32 cellular contexts compared by ENCODE assay signal in genomic region chr17:78952706-78953105, GRCh38. TPM values are rescaled to one million over a fixed set of nuclear protein-coding genes. Genes with fewer than 3 reads are reported as not detected.
DNase-seq lines count a peak whose midpoint lies in the region; ATAC-seq, FAIRE-seq and TF ChIP-seq lines count a peak whose summit lies in the region.
"Had no signal": no experiment of that assay in that cellular context is flagged by ENCODE, and none has a peak within 500 bp of the region (broad histone marks: within the 10 kb centered on the region; RNA-seq: fewer than 3 reads in every experiment).

No MANE protein-coding gene starts in this region.

- H3K4me1 ChIP-seq in right atrium auricular region (peaks cover 0 to 10% of the 10 kb centered on the region in 2 donors), HepG2 (ENCODE audit: insufficient read depth, low read length) (peaks cover 30% of the 10 kb centered on the region), trophoblast cell (ENCODE audit: control insufficient read depth in 1 of 2, insufficient read depth in 2 of 2, low read length in 2 of 2) (peaks cover 17 to 20% of the 10 kb centered on the region in 2 experiments), mesendoderm (ENCODE audit: control insufficient read depth, low read depth, low read length) (no peaks in the 10 kb centered on the region)
- H3K4me1 ChIP-seq: upper lobe of right lung had no signal

- no peak for DNase-seq in Right ventricle myocardium superior
- DNase-seq in right atrium auricular region (ENCODE audit: low spot score): no peak
- no peak for DNase-seq in HepG2 (ENCODE audit: low spot score)
- DNase-seq in trophoblast cell: no peak
- DNase-seq in mesendoderm: no peak
- DNase-seq in GM10248 (ENCODE audit: extremely low spot score): no peak
- DNase-seq: 8988T; activated CD4-positive, alpha-beta T cell treated with anti-CD3 and anti-CD28 coated beads for 48 hours; activated T-cell treated with anti-CD3 and anti-CD28 coated beads, Interleukin-2, amount 50 U/mL, for 24 hours; CD4-positive, alpha-beta T cell; cerebellar nuclear complex; EL; HFFc6; NCI-H1048; NCI-H187 treated with DMSO at 0.1 percent for 48 hours; NCI-H524; NK-92 treated with Interleukin-12 subunit alpha and Interleukin-12 subunit beta, amount 100 ng/mL, for 24 hours; nucleus accumbens; PC-9; SIG-M5; stimulated activated CD4-positive, alpha-beta T cell treated with anti-CD3 and anti-CD28 coated beads, Interleukin-1b, Interleukin-23, amount 100 ng/mL, for 48 hours; stimulated activated CD8-positive, alpha-beta memory T cell treated with anti-CD3 and anti-CD28 coated beads, Interleukin-4, amount 100 ng/mL, for 48 hours; SW 1271; T-helper 9 cell; upper lobe of right lung had no signal

- peaks cover 12% of the 10 kb centered on the region for H3K79me1 ChIP-seq in trophoblast cell (ENCODE audit: low read length)
- no peaks in the 10 kb centered on the region for H3K79me1 ChIP-seq in mesendoderm (ENCODE audit: low read length)

- WGBS in HepG2 (ENCODE audit: low lambda C conversion rate): 36% methylated on average over 9 of the region's 10 CpGs
- no CpG with 5 or more reads among the region's 10 CpGs for WGBS in trophoblast cell (ENCODE audit: extremely low coverage, insufficient coverage, insufficient read length)
- WGBS in mesendoderm (ENCODE audit: extremely low coverage, insufficient coverage, low lambda C conversion rate): no CpG with 5 or more reads among the region's 10 CpGs

- H3K18ac ChIP-seq in trophoblast cell (ENCODE audit: low read length) (no peak overlapping the region), mesendoderm (ENCODE audit: low read length) (no peak overlapping the region)

- in situ Hi-C loops in HepG2 (cut with HindIII; ENCODE audit: extremely low pct_ligation_motif_present, low pct_unique_long_range_greater_than_20kb): no loop called here

- no peak for FAIRE-seq in HepG2 (lab: Jason Lieb, UNC)
- FAIRE-seq: GM12891, keratinocyte had no signal

- intact Hi-C loops in Right ventricle myocardium superior (cut with DNase I) (no loop called here), HepG2 (cut with micrococcal nuclease; ENCODE audit: unreplicated experiment) (no loop called here)

- H3K4me3 ChIP-seq in right atrium auricular region: no peak overlapping the region
- peak overlapping the region in 1 of 3 experiments; percentile 61; a peak in 1 of 6 replicates for H3K4me3 ChIP-seq in HepG2 (replicated peaks in 1 of 3; ENCODE audit: insufficient read depth in 1 of 3, low read depth in 2 of 3, low read length in 3 of 3)
- H3K4me3 ChIP-seq in trophoblast cell (ENCODE audit: low read depth, low read length): no peak overlapping the region
- H3K4me3 ChIP-seq in mesendoderm (ENCODE audit: low read length): no peak overlapping the region
- H3K4me3 ChIP-seq: lung, PC-9, smooth muscle cell, upper lobe of right lung had no signal

- H3K4ac ChIP-seq in trophoblast cell (ENCODE audit: low read depth, low read length) (no peak overlapping the region), mesendoderm (ENCODE audit: low read depth, low read length) (no peak overlapping the region)

- H2AFZ ChIP-seq in HepG2 (ENCODE audit: low read length): no peak overlapping the region
- H2AFZ ChIP-seq in trophoblast cell (ENCODE audit: insufficient read depth, low read length, poor library complexity): no peak overlapping the region
- H2AFZ ChIP-seq: PC-9 had no signal

- TF ChIP-seq POLR2A in HepG2 (IDR thresholded peaks at IDR 0.05; ENCODE audit: insufficient read depth in 1 of 2, low read depth in 2 of 2, low read length in 2 of 2): no peak

- H3K23ac ChIP-seq in trophoblast cell (ENCODE audit: low read length): no peak overlapping the region
- H3K23ac ChIP-seq in mesendoderm (ENCODE audit: low read length): no peak overlapping the region

- no peaks in the 10 kb centered on the region for H3K79me2 ChIP-seq in HepG2 (ENCODE audit: insufficient read depth, low read length)
- H3K79me2 ChIP-seq in trophoblast cell (ENCODE audit: control insufficient read depth, insufficient read depth, low read length, poor library complexity): peaks cover 2% of the 10 kb centered on the region
- no peaks in the 10 kb centered on the region for H3K79me2 ChIP-seq in mesendoderm (ENCODE audit: control insufficient read depth, insufficient read depth, low read length)

- POLR2A ChIA-PET in HepG2 (lab: Yijun Ruan, JAX): interaction anchor here (1.2 to 3.4 kb wide), 3 partner anchors 9 to 27 kb away, joined by 3 to 20 read pairs (median 19); partner anchors contain the start of gene LGALS3BP
- POLR2A ChIA-PET in GM10248 (lab: Yijun Ruan, JAX): no interaction called here

- H2BK120ac ChIP-seq in trophoblast cell (ENCODE audit: insufficient read depth, low read length, poor library complexity): peak overlapping the region; percentile 4
- no peak overlapping the region for H2BK120ac ChIP-seq in mesendoderm (ENCODE audit: low read depth, low read length)

- no peak for TF ChIP-seq EP300 in HepG2 (IDR thresholded peaks at IDR 0.05; ENCODE audit: low read depth in 2 of 2, low read length in 2 of 2)
- TF ChIP-seq EP300 in HepG2 (CRISPR knock-in tag; IDR thresholded peaks at IDR 0.05; ENCODE audit: borderline replicate concordance): no peak

- H3K4me2 ChIP-seq in HepG2 (ENCODE audit: low read depth, low read length): peak overlapping the region; percentile 68; the same call in 1 of the 2 replicates
- H3K4me2 ChIP-seq in trophoblast cell (ENCODE audit: low read length): no peak overlapping the region
- no peak overlapping the region for H3K4me2 ChIP-seq in mesendoderm (ENCODE audit: low read length)
- H3K4me2 ChIP-seq: PC-9, smooth muscle cell had no signal

- peak; percentile 19 for ATAC-seq in Right ventricle myocardium superior (ENCODE audit: poor library complexity)
- peak; percentile 8; the same call in 1 of the 3 replicates for ATAC-seq in HepG2
- ATAC-seq in GM21367 (IDR thresholded peaks at IDR 0.05; ENCODE audit: unreplicated experiment): no peak
- no peak for ATAC-seq in HG02571 (IDR thresholded peaks at IDR 0.05; ENCODE audit: unreplicated experiment)

- no peak overlapping the region for H4K91ac ChIP-seq in trophoblast cell (ENCODE audit: low read depth, low read length)

- H2AK5ac ChIP-seq in trophoblast cell (ENCODE audit: low read length) (peak overlapping the region; percentile 66), mesendoderm (ENCODE audit: low read length) (no peak overlapping the region)

- H3K9me3 ChIP-seq in right atrium auricular region (peaks cover 0 to 17% of the 10 kb centered on the region in 2 donors), HepG2 (ENCODE audit: low read length) (peaks cover 18% of the 10 kb centered on the region), trophoblast cell (ENCODE audit: insufficient read depth, low read depth, low read length) (peaks cover 6% of the 10 kb centered on the region)
- H3K9me3 ChIP-seq: upper lobe of right lung had no signal

- no peaks in the 10 kb centered on the region for H3K36me3 ChIP-seq in right atrium auricular region
- no peaks in the 10 kb centered on the region for H3K36me3 ChIP-seq in HepG2 (replicated peaks in 1 of 2; ENCODE audit: control insufficient read depth in 1 of 2, insufficient read depth in 2 of 2, low read length in 2 of 2)
- H3K36me3 ChIP-seq in trophoblast cell (ENCODE audit: control insufficient read depth in 1 of 2, insufficient read depth in 2 of 2, low read length in 2 of 2): no peaks in the 10 kb centered on the region
- H3K36me3 ChIP-seq in mesendoderm (ENCODE audit: control insufficient read depth, insufficient read depth, low read length): no peaks in the 10 kb centered on the region
- H3K36me3 ChIP-seq: upper lobe of right lung had no signal

- peak overlapping the region; percentile 29 for H3K14ac ChIP-seq in trophoblast cell (ENCODE audit: low read length)

- no peak overlapping the region for H4K5ac ChIP-seq in mesendoderm (ENCODE audit: low read length)

- H4K8ac ChIP-seq in trophoblast cell (ENCODE audit: low read depth, low read length) (no peak overlapping the region), mesendoderm (ENCODE audit: low read depth, low read length) (no peak overlapping the region)

- H3K27me3 ChIP-seq in right atrium auricular region (no peaks in the 10 kb centered on the region), HepG2 (ENCODE audit: control insufficient read depth in 1 of 2, insufficient read depth in 2 of 2, low read length in 2 of 2) (peaks cover 5 to 44% of the 10 kb centered on the region in 2 experiments; a peak in 4 of 5 replicates), trophoblast cell (ENCODE audit: insufficient read depth, low read length) (no peaks in the 10 kb centered on the region), mesendoderm (ENCODE audit: insufficient read depth, low read length, poor library complexity) (no peaks in the 10 kb centered on the region)
- H3K27me3 ChIP-seq: upper lobe of right lung had no signal

- no peak for TF ChIP-seq RAD21 in HepG2 (CRISPR knock-in tag; IDR thresholded peaks at IDR 0.05)

- H3K56ac ChIP-seq in mesendoderm (ENCODE audit: low read length): no peak overlapping the region

- H3K9ac ChIP-seq in HepG2 (ENCODE audit: insufficient read depth, low read depth, low read length) (peak overlapping the region; percentile 27; the same call in 1 of the 2 replicates), trophoblast cell (ENCODE audit: low read length) (no peak overlapping the region), mesendoderm (ENCODE audit: low read length) (no peak overlapping the region)

- H2BK5ac ChIP-seq in trophoblast cell (ENCODE audit: low read depth, low read length, poor library complexity) (no peak overlapping the region), mesendoderm (ENCODE audit: low read length) (no peak overlapping the region)

- no peak overlapping the region for H4K12ac ChIP-seq in trophoblast cell (ENCODE audit: low read depth, low read length)

- H3K27ac ChIP-seq in right atrium auricular region: no peak overlapping the region
- no peak overlapping the region for H3K27ac ChIP-seq in HepG2 (ENCODE audit: extremely low read length, insufficient read depth, low read length)
- no peak overlapping the region for H3K27ac ChIP-seq in trophoblast cell (ENCODE audit: low read depth, low read length)
- H3K27ac ChIP-seq in mesendoderm (ENCODE audit: low read depth, low read length): no peak overlapping the region
- H3K27ac ChIP-seq: PC-9, upper lobe of right lung, VCaP had no signal

- TF ChIP-seq CTCF in right atrium auricular region (IDR thresholded peaks at IDR 0.05): no peak
- no peak for TF ChIP-seq CTCF in HepG2 (CRISPR knock-in tag; IDR thresholded peaks at IDR 0.05)
- TF ChIP-seq CTCF in GM10248 (IDR thresholded peaks at IDR 0.05; ENCODE audit: control extremely low read depth, extremely low read depth, low read depth, missing control alignments): no peak

- H2BK12ac ChIP-seq in trophoblast cell (ENCODE audit: low read length): peak overlapping the region; percentile 29

- no TSS peak for BruUV-seq in HepG2 (replicated peaks; lab: Mats Ljungman, UMichigan)

- H2BK15ac ChIP-seq in mesendoderm (replicated peaks; ENCODE audit: low read depth): no peak overlapping the region

- CTCF ChIA-PET in HepG2 (lab: Yijun Ruan, JAX; ENCODE audit: low intra/inter-chr PET ratio, low total read pairs): no interaction called here
- CTCF ChIA-PET in GM10248 (lab: Yijun Ruan, JAX): interaction anchor here (1.0 to 3.2 kb wide), 3 partner anchors 9 to 87 kb away, joined by 4 to 17 read pairs (median 6); no protein-coding TSS in a partner anchor

- no peaks in the 10 kb centered on the region for H4K20me1 ChIP-seq in HepG2 (ENCODE audit: insufficient read depth, low read length)

RNA-seq across cellular contexts. Expression of gene LGALS3BP, which starts 27.0 kb away (rescaled TPM):
- total RNA-seq in Right ventricle myocardium superior: 499 TPM
- total RNA-seq in right atrium auricular region: 100 to 1,000 TPM; 488 to 733 TPM
- 116 and 332 TPM in 2 replicates for total RNA-seq in HepG2 (2016; rRNA removed; fragmentation: Illumina TruSeq; extraction: Trizol)
- total RNA-seq in HepG2 (2016; cell fraction: cytosol; rRNA removed; fragmentation: Illumina TruSeq; extraction: Trizol; ENCODE audit: low read depth): 62.3 and 63.4 TPM in 2 replicates
- 116 and 342 TPM in 2 replicates for total RNA-seq in HepG2 (2016; cell fraction: insoluble cytoplasmic fraction; rRNA removed; fragmentation: Illumina TruSeq; extraction: Trizol)
- total RNA-seq in HepG2 (2016; cell fraction: membrane; rRNA removed; fragmentation: Illumina TruSeq; extraction: Trizol): 57.6 and 60.1 TPM in 2 replicates
- total RNA-seq in HepG2 (2016; cell fraction: nucleus; rRNA removed; fragmentation: Illumina TruSeq; extraction: Trizol): 311 and 384 TPM in 2 replicates
- 137 and 185 TPM in 2 replicates for polyA plus RNA-seq in HepG2 (2011; rRNA removed)
- 89.4 and 111 TPM in 2 replicates for polyA plus RNA-seq in HepG2 (2011; cell fraction: cytosol; rRNA removed)
- 667 and 704 TPM in 2 replicates for polyA plus RNA-seq in HepG2 (2011; cell fraction: nucleus; rRNA removed)
- 341 and 458 TPM in 2 replicates for polyA plus RNA-seq in HepG2 (2012)
- polyA plus RNA-seq in HepG2 (2016; cell fraction: cytosol; fragmentation: Illumina TruSeq; extraction: Trizol; ENCODE audit: low read depth): 36.8 and 37.2 TPM in 2 replicates
- polyA plus RNA-seq in HepG2 (2016; cell fraction: insoluble cytoplasmic fraction; fragmentation: Illumina TruSeq; extraction: Trizol; ENCODE audit: low read depth): 103 and 140 TPM in 2 replicates
- polyA plus RNA-seq in HepG2 (2016; cell fraction: membrane; fragmentation: Illumina TruSeq; extraction: Trizol; ENCODE audit: low read depth): 41.5 and 48.5 TPM in 2 replicates
- polyA plus RNA-seq in HepG2 (2016; cell fraction: nucleus; fragmentation: Illumina TruSeq; extraction: Trizol; ENCODE audit: insufficient read depth, low read depth): 669 and 711 TPM in 2 replicates
- 165 and 565 TPM in 2 replicates for polyA minus RNA-seq in HepG2 (2011; rRNA and poly(A)+ RNA removed; ENCODE audit: low replicate concordance)
- polyA minus RNA-seq in HepG2 (2011; cell fraction: cytosol; rRNA and poly(A)+ RNA removed): 316 and 377 TPM in 2 replicates
- polyA minus RNA-seq in HepG2 (2011; cell fraction: nucleus; rRNA and poly(A)+ RNA removed): 112 and 148 TPM in 2 replicates
- 9.1 and 9.3 TPM in 2 replicates for polyA plus RNA-seq in trophoblast cell (2013)
- polyA plus RNA-seq in mesendoderm (2013, experiment 1 of 2): 15.3 TPM
- 15.6 TPM for polyA plus RNA-seq in mesendoderm (2013, experiment 2 of 2)

RNA-seq across cellular contexts. Expression of gene TIMP2, which starts 27.5 kb away (rescaled TPM):
- 114 TPM for total RNA-seq in Right ventricle myocardium superior
- total RNA-seq in right atrium auricular region: 100 to 1,000 TPM in 1 of 2 donors, 10 to 100 TPM in 1; 99.1 to 158 TPM
- 2.2 and 3.8 TPM in 2 replicates for total RNA-seq in HepG2 (2016; rRNA removed; fragmentation: Illumina TruSeq; extraction: Trizol)
- total RNA-seq in HepG2 (2016; cell fraction: cytosol; rRNA removed; fragmentation: Illumina TruSeq; extraction: Trizol; ENCODE audit: low read depth): 1.4 and 1.7 TPM in 2 replicates
- total RNA-seq in HepG2 (2016; cell fraction: insoluble cytoplasmic fraction; rRNA removed; fragmentation: Illumina TruSeq; extraction: Trizol): 1.7 and 3.9 TPM in 2 replicates
- total RNA-seq in HepG2 (2016; cell fraction: membrane; rRNA removed; fragmentation: Illumina TruSeq; extraction: Trizol): 3.3 and 3.4 TPM in 2 replicates
- 6.3 and 8.0 TPM in 2 replicates for total RNA-seq in HepG2 (2016; cell fraction: nucleus; rRNA removed; fragmentation: Illumina TruSeq; extraction: Trizol)
- polyA plus RNA-seq in HepG2 (2011; rRNA removed): 8.5 and 11.7 TPM in 2 replicates
- 8.0 and 12.6 TPM in 2 replicates for polyA plus RNA-seq in HepG2 (2011; cell fraction: cytosol; rRNA removed)
- polyA plus RNA-seq in HepG2 (2011; cell fraction: nucleus; rRNA removed): 10.4 and 13.8 TPM in 2 replicates
- polyA plus RNA-seq in HepG2 (2012): 25.0 and 33.2 TPM in 2 replicates
- polyA plus RNA-seq in HepG2 (2016; cell fraction: cytosol; fragmentation: Illumina TruSeq; extraction: Trizol; ENCODE audit: low read depth): 3.0 and 3.2 TPM in 2 replicates
- 3.9 and 5.4 TPM in 2 replicates for polyA plus RNA-seq in HepG2 (2016; cell fraction: insoluble cytoplasmic fraction; fragmentation: Illumina TruSeq; extraction: Trizol; ENCODE audit: low read depth)
- 4.0 and 5.0 TPM in 2 replicates for polyA plus RNA-seq in HepG2 (2016; cell fraction: membrane; fragmentation: Illumina TruSeq; extraction: Trizol; ENCODE audit: low read depth)
- 18.4 and 18.6 TPM in 2 replicates for polyA plus RNA-seq in HepG2 (2016; cell fraction: nucleus; fragmentation: Illumina TruSeq; extraction: Trizol; ENCODE audit: insufficient read depth, low read depth)
- polyA minus RNA-seq in HepG2 (2011; rRNA and poly(A)+ RNA removed; ENCODE audit: low replicate concordance): 10.0 and 25.5 TPM in 2 replicates
- polyA minus RNA-seq in HepG2 (2011; cell fraction: cytosol; rRNA and poly(A)+ RNA removed): 11.5 and 14.6 TPM in 2 replicates
- 4.2 and 6.2 TPM in 2 replicates for polyA minus RNA-seq in HepG2 (2011; cell fraction: nucleus; rRNA and poly(A)+ RNA removed)
- 53.1 and 56.6 TPM in 2 replicates for polyA plus RNA-seq in trophoblast cell (2013)
- 25.3 TPM for polyA plus RNA-seq in mesendoderm (2013, experiment 1 of 2)
- polyA plus RNA-seq in mesendoderm (2013, experiment 2 of 2): 24.9 TPM

RNA-seq across cellular contexts. Expression of gene CEP295NL, which starts 49.7 kb away (rescaled TPM):
- total RNA-seq in Right ventricle myocardium superior: 0.70 TPM
- total RNA-seq in right atrium auricular region: 1 to 10 TPM in 1 of 2 donors, under 1 TPM in 1; 0.83 to 1.1 TPM
- not detected in 2 replicates for total RNA-seq in HepG2 (2016; rRNA removed; fragmentation: Illumina TruSeq; extraction: Trizol)
- total RNA-seq in HepG2 (2016; cell fraction: cytosol; rRNA removed; fragmentation: Illumina TruSeq; extraction: Trizol; ENCODE audit: low read depth): not detected in 2 replicates
- 0.06 TPM in 1 of 2 replicates, not detected in the other for total RNA-seq in HepG2 (2016; cell fraction: insoluble cytoplasmic fraction; rRNA removed; fragmentation: Illumina TruSeq; extraction: Trizol)
- total RNA-seq in HepG2 (2016; cell fraction: membrane; rRNA removed; fragmentation: Illumina TruSeq; extraction: Trizol): not detected in 2 replicates
- not detected in 2 replicates for total RNA-seq in HepG2 (2016; cell fraction: nucleus; rRNA removed; fragmentation: Illumina TruSeq; extraction: Trizol)
- not detected in 2 replicates for polyA plus RNA-seq in HepG2 (2011; rRNA removed)
- not detected in 2 replicates for polyA plus RNA-seq in HepG2 (2011; cell fraction: cytosol; rRNA removed)
- polyA plus RNA-seq in HepG2 (2011; cell fraction: nucleus; rRNA removed): 0.14 and 0.31 TPM in 2 replicates
- 0.07 and 0.13 TPM in 2 replicates for polyA plus RNA-seq in HepG2 (2012)
- polyA plus RNA-seq in HepG2 (2016; cell fraction: cytosol; fragmentation: Illumina TruSeq; extraction: Trizol; ENCODE audit: low read depth): not detected in 2 replicates
- polyA plus RNA-seq in HepG2 (2016; cell fraction: insoluble cytoplasmic fraction; fragmentation: Illumina TruSeq; extraction: Trizol; ENCODE audit: low read depth): not detected in 2 replicates
- not detected in 2 replicates for polyA plus RNA-seq in HepG2 (2016; cell fraction: membrane; fragmentation: Illumina TruSeq; extraction: Trizol; ENCODE audit: low read depth)
- polyA plus RNA-seq in HepG2 (2016; cell fraction: nucleus; fragmentation: Illumina TruSeq; extraction: Trizol; ENCODE audit: insufficient read depth, low read depth): not detected in 2 replicates
- 1.2 TPM in 1 of 2 replicates, not detected in the other for polyA minus RNA-seq in HepG2 (2011; rRNA and poly(A)+ RNA removed; ENCODE audit: low replicate concordance)
- polyA minus RNA-seq in HepG2 (2011; cell fraction: cytosol; rRNA and poly(A)+ RNA removed): not detected in 2 replicates
- 1.5 and 1.6 TPM in 2 replicates for polyA minus RNA-seq in HepG2 (2011; cell fraction: nucleus; rRNA and poly(A)+ RNA removed)
- polyA plus RNA-seq in trophoblast cell (2013): 0.18 and 0.19 TPM in 2 replicates
- 0.06 TPM for polyA plus RNA-seq in mesendoderm (2013, experiment 1 of 2)
- 0.03 TPM for polyA plus RNA-seq in mesendoderm (2013, experiment 2 of 2)
- polyA plus RNA-seq: keratinocyte, smooth muscle cell had no signal

RNA-seq across cellular contexts. Expression of gene CANT1, which starts 56.9 kb away (rescaled TPM):
- total RNA-seq in Right ventricle myocardium superior (29.8 TPM), right atrium auricular region (10 to 100 TPM; 20.9 to 40.1 TPM), HepG2 (2016; rRNA removed; fragmentation: Illumina TruSeq; extraction: Trizol) (24.9 and 34.1 TPM in 2 replicates)
- 4.7 and 7.2 TPM in 2 replicates for total RNA-seq in HepG2 (2016; cell fraction: cytosol; rRNA removed; fragmentation: Illumina TruSeq; extraction: Trizol; ENCODE audit: low read depth)
- total RNA-seq in HepG2 (2016; cell fraction: insoluble cytoplasmic fraction; rRNA removed; fragmentation: Illumina TruSeq; extraction: Trizol): 22.7 and 35.6 TPM in 2 replicates
- 18.3 and 22.7 TPM in 2 replicates for total RNA-seq in HepG2 (2016; cell fraction: membrane; rRNA removed; fragmentation: Illumina TruSeq; extraction: Trizol)
- 34.4 and 36.1 TPM in 2 replicates for total RNA-seq in HepG2 (2016; cell fraction: nucleus; rRNA removed; fragmentation: Illumina TruSeq; extraction: Trizol)
- polyA plus RNA-seq in HepG2 (2011; rRNA removed): 42.1 and 42.6 TPM in 2 replicates
- 32.0 and 42.2 TPM in 2 replicates for polyA plus RNA-seq in HepG2 (2011; cell fraction: cytosol; rRNA removed)
- 39.8 and 43.1 TPM in 2 replicates for polyA plus RNA-seq in HepG2 (2011; cell fraction: nucleus; rRNA removed)
- polyA plus RNA-seq in HepG2 (2012): 25.0 and 32.7 TPM in 2 replicates
- polyA plus RNA-seq in HepG2 (2016; cell fraction: cytosol; fragmentation: Illumina TruSeq; extraction: Trizol; ENCODE audit: low read depth): 5.6 TPM in 2 replicates
- polyA plus RNA-seq in HepG2 (2016; cell fraction: insoluble cytoplasmic fraction; fragmentation: Illumina TruSeq; extraction: Trizol; ENCODE audit: low read depth): 23.0 and 24.4 TPM in 2 replicates
- polyA plus RNA-seq in HepG2 (2016; cell fraction: membrane; fragmentation: Illumina TruSeq; extraction: Trizol; ENCODE audit: low read depth): 13.8 and 16.2 TPM in 2 replicates
- 44.9 and 45.4 TPM in 2 replicates for polyA plus RNA-seq in HepG2 (2016; cell fraction: nucleus; fragmentation: Illumina TruSeq; extraction: Trizol; ENCODE audit: insufficient read depth, low read depth)
- 46.8 and 73.3 TPM in 2 replicates for polyA minus RNA-seq in HepG2 (2011; rRNA and poly(A)+ RNA removed; ENCODE audit: low replicate concordance)
- 34.5 and 40.3 TPM in 2 replicates for polyA minus RNA-seq in HepG2 (2011; cell fraction: cytosol; rRNA and poly(A)+ RNA removed)
- 27.8 and 31.3 TPM in 2 replicates for polyA minus RNA-seq in HepG2 (2011; cell fraction: nucleus; rRNA and poly(A)+ RNA removed)
- 60.8 and 62.9 TPM in 2 replicates for polyA plus RNA-seq in trophoblast cell (2013)
- polyA plus RNA-seq in mesendoderm (2013, experiment 1 of 2): 21.0 TPM
- 20.4 TPM for polyA plus RNA-seq in mesendoderm (2013, experiment 2 of 2)

Comparison
In these comparisons a context has a peak if more than half of its experiments do, and no peak if none do; other contexts are left out.
1. ATAC-seq: peak in Right ventricle myocardium superior (single experiment) and HepG2 (single experiment); none in GM21367 (single experiment) and HG02571 (single experiment).
2. RNA of gene TIMP2, which starts 27.5 kb away (total RNA-seq): 99.1 to 158 TPM in right atrium auricular region and 114 TPM in Right ventricle myocardium superior (single experiment); 1.4 to 8.0 TPM in HepG2; every median in the first group is over 10 times any median in the second.